ENCODE assay signal across 8 cellular contexts in genomic region chr4:26217961-26218676, GRCh38.
DNase-seq lines count a peak whose midpoint lies in the region; ATAC-seq and TF ChIP-seq lines count a peak whose summit lies in the region.

No MANE protein-coding gene starts in this region.

- no peak for TF ChIP-seq CTCF in ovary (IDR thresholded peaks at IDR 0.05)

- DNase-seq in GM03348 (ENCODE audit: low spot score) (peak; percentile 68), NCI-H1048 (lab: John Stamatoyannopoulos, UW) (no peak), ovary (no peak)
- DNase-seq in activated CD4-positive, alpha-beta T cell treated with anti-CD3 and anti-CD28 coated beads, Interleukin-2, amount 50 U/mL, for 48 hours, result no peak
- DNase-seq in activated CD4-positive, alpha-beta T cell treated with anti-CD3 and anti-CD28 coated beads, Interleukin-2, amount 50 U/mL, for 1 hour, result no peak

- TF ChIP-seq EP300 in ovary (IDR thresholded peaks at IDR 0.05), result no peak

- WGBS in ovary, 3 donors, result 35 to 53% (median 35%) methylated on average over 16 of the region's 16 CpGs

- no peak for TF ChIP-seq POLR2A in ovary (IDR thresholded peaks at IDR 0.05)

- H3K9me3 ChIP-seq in mucosa of rectum (ENCODE audit: control insufficient read depth in 2 of 2, low read length in 2 of 2) (no peaks in the 10 kb centered on the region), ovary (no peaks in the 10 kb centered on the region)

- H3K27ac ChIP-seq in mucosa of rectum (ENCODE audit: low read depth in 2 of 2, low read length in 2 of 2) (peak overlapping the region; percentile 49 to 50), ovary (no peak overlapping the region)

- no peaks in the 10 kb centered on the region for H3K27me3 ChIP-seq in mucosa of rectum (ENCODE audit: control insufficient read depth in 2 of 2, insufficient read depth in 2 of 2, low read length in 2 of 2)
- no peaks in the 10 kb centered on the region for H3K27me3 ChIP-seq in ovary

- H3K4me1 ChIP-seq in mucosa of rectum (ENCODE audit: control insufficient read depth in 2 of 2, insufficient read depth in 2 of 2, low read length in 2 of 2) (peaks cover 0 to 3% of the 10 kb centered on the region in 2 donors), ovary (ENCODE audit: insufficient read depth) (peaks cover 3% of the 10 kb centered on the region)

- intact Hi-C loops in ovary (cut with DNase I), result no loop called here

- H3K36me3 ChIP-seq in mucosa of rectum (ENCODE audit: control insufficient read depth in 2 of 2, insufficient read depth in 2 of 2, low read length in 2 of 2) (no peaks in the 10 kb centered on the region), ovary (no peaks in the 10 kb centered on the region)

- H3K4me3 ChIP-seq in mucosa of rectum (ENCODE audit: low read length in 2 of 2), result peak overlapping the region in 1 of 2 donors; percentile 37
- H3K4me3 ChIP-seq in ovary, result no peak overlapping the region

- ATAC-seq in HG02588 (IDR thresholded peaks at IDR 0.05; ENCODE audit: unreplicated experiment) (peak; percentile 72), SK-N-SH treated with all-trans-retinoic acid at 6 μM for 48 hours (peak; percentile 7; the same call in 1 of the 3 replicates)

- no peak overlapping the region for H3K9ac ChIP-seq in mucosa of rectum (ENCODE audit: low read depth in 1 of 2, low read length in 2 of 2)

TF ChIP-seq in SK-N-SH treated with all-trans-retinoic acid at 6 μM for 48 hours, 23 proteins besides CTCF, POLR2A, EP300 and RAD21:
- TF ChIP-seq SNAI2 (CRISPR knock-in tag; IDR thresholded peaks at IDR 0.05), result no peak
- no peak for TF ChIP-seq ZNF8 (CRISPR knock-in tag; IDR thresholded peaks at IDR 0.05)
- no peak for TF ChIP-seq TOX (CRISPR knock-in tag; IDR thresholded peaks at IDR 0.05; ENCODE audit: borderline replicate concordance)
- TF ChIP-seq, protein P1, sequence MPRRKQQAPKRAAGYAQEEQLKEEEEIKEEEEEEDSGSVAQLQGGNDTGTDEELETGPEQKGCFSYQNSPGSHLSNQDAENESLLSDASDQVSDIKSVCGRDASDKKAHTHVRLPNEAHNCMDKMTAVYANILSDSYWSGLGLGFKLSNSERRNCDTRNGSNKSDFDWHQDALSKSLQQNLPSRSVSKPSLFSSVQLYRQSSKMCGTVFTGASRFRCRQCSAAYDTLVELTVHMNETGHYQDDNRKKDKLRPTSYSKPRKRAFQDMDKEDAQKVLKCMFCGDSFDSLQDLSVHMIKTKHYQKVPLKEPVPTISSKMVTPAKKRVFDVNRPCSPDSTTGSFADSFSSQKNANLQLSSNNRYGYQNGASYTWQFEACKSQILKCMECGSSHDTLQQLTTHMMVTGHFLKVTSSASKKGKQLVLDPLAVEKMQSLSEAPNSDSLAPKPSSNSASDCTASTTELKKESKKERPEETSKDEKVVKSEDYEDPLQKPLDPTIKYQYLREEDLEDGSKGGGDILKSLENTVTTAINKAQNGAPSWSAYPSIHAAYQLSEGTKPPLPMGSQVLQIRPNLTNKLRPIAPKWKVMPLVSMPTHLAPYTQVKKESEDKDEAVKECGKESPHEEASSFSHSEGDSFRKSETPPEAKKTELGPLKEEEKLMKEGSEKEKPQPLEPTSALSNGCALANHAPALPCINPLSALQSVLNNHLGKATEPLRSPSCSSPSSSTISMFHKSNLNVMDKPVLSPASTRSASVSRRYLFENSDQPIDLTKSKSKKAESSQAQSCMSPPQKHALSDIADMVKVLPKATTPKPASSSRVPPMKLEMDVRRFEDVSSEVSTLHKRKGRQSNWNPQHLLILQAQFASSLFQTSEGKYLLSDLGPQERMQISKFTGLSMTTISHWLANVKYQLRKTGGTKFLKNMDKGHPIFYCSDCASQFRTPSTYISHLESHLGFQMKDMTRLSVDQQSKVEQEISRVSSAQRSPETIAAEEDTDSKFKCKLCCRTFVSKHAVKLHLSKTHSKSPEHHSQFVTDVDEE (CRISPR knock-in tag; IDR thresholded peaks at IDR 0.05), result no peak
- TF ChIP-seq PATZ1 (CRISPR knock-in tag; IDR thresholded peaks at IDR 0.05; ENCODE audit: borderline replicate concordance), result no peak
- TF ChIP-seq ZFP3 (CRISPR knock-in tag; IDR thresholded peaks at IDR 0.05), result no peak
- TF ChIP-seq CSDC2 (CRISPR knock-in tag; IDR thresholded peaks at IDR 0.05), result no peak
- TF ChIP-seq TCF4 (CRISPR knock-in tag; IDR thresholded peaks at IDR 0.05; ENCODE audit: borderline replicate concordance), result no peak
- no peak for TF ChIP-seq RARB (CRISPR knock-in tag; IDR thresholded peaks at IDR 0.05)

Comparison
In these comparisons a context has a peak if more than half of its experiments do, and no peak if none do; other contexts are left out.
1. H3K27ac ChIP-seq: peak in mucosa of rectum (2 of 2); none in ovary (0 of 2).